20 cellular contexts compared by ENCODE assay signal in the genomic region with DNA sequence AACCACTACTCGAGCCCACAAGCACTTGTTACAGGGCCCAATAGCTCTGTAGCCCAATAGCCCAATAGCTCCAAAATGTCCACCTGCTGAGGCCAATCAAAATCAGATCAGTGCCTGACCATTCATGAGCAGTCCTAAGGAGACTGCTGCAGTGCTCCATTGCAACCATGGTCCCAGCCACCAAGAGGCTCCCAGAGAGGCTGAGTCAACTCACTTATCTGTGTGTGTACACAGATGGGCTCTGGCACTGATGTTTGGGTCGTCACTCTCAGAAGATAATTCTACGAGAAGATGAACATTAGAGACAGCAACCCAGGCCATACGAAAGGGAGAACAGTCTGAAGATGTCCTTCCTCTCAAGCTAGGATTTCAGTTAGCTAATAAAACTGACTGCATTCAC. TPM values are rescaled to one million over a fixed set of nuclear protein-coding genes. Genes with fewer than 3 reads are reported as not detected.
DNase-seq lines count a peak whose midpoint lies in the region; ATAC-seq, FAIRE-seq and TF ChIP-seq lines count a peak whose summit lies in the region.
"Had no signal": no experiment of that assay in that cellular context is flagged by ENCODE, and none has a peak within 500 bp of the region (broad histone marks: within the 10 kb centered on the region; RNA-seq: fewer than 3 reads in every experiment).

No MANE protein-coding gene starts in this region.

- H3K4me1 ChIP-seq in GM12878 (ENCODE audit: control insufficient read depth, insufficient read depth, low read length) = no peaks in the 10 kb centered on the region
- H3K4me1 ChIP-seq in esophagus muscularis mucosa = peaks cover 12 to 24% (median 20%) of the 10 kb centered on the region in 4 donors
- peaks cover 19% of the 10 kb centered on the region for H3K4me1 ChIP-seq in vagina

- H3K9me3 ChIP-seq in GM12878 (replicated peaks; ENCODE audit: control insufficient read depth, insufficient read depth, low read length) (no peaks in the 10 kb centered on the region), esophagus muscularis mucosa (no peaks in the 10 kb centered on the region), vagina (no peaks in the 10 kb centered on the region)
- H3K9me3 ChIP-seq: BLaER1 treated with 17β-estradiol and CSF1 and Interleukin-3, amounts not matched to agents 10 nM and 100 nM had no signal

- no peak overlapping the region for H3K4me3 ChIP-seq in GM12878
- H3K4me3 ChIP-seq in esophagus muscularis mucosa = no peak overlapping the region
- H3K4me3 ChIP-seq in vagina = no peak overlapping the region
- H3K4me3 ChIP-seq: BLaER1 treated with 17β-estradiol and CSF1 and Interleukin-3, amounts not matched to agents 10 nM and 100 nM had no signal

- in situ Hi-C loops in GM12878 (cut with MboI) = no loop called here

- SMC1A ChIA-PET in GM12878 (lab: Charles Lee; ENCODE audit: uncharacterized antibody, unreplicated experiment) = no interaction called here

- peak; percentile 12 for DNase-seq in NCI-H146 (lab: John Stamatoyannopoulos, UW)
- no peak for DNase-seq in NCI-H146 treated with DMSO at 0.1 percent for 48 hours (lab: John Stamatoyannopoulos, UW; ENCODE audit: unreplicated experiment)
- no peak for DNase-seq in GM12878 (ENCODE audit: low read depth, low spot score)
- DNase-seq in esophagus muscularis mucosa (ENCODE audit: extremely low spot score) = peak; percentile 31
- DNase-seq in vagina (ENCODE audit: extremely low spot score in 2 of 2) = peak; percentile 27 to 52
- DNase-seq in ecto neural progenitor cell (ENCODE audit: low spot score) = no peak
- DNase-seq: 8988T; Calu3; CD8-positive, alpha-beta T cell; GOT3; H7; IMR-90; KBM-7 had no signal

- TF ChIP-seq CTCF in GM12878 (IDR thresholded peaks at IDR 0.05 in 2 of 3, conservative IDR thresholded peaks at IDR 0.05 in 1 of 3; ENCODE audit: control insufficient read depth in 2 of 3, extremely low read depth in 1 of 3, insufficient read depth in 1 of 3, low read depth in 3 of 3, low read length in 3 of 3) = no peak
- TF ChIP-seq CTCF in esophagus muscularis mucosa (IDR thresholded peaks at IDR 0.05) = no peak
- TF ChIP-seq CTCF in vagina (IDR thresholded peaks at IDR 0.05) = no peak

- POLR2A ChIA-PET in GM12878 (lab: Charles Lee) = no interaction called here

- no peaks in the 10 kb centered on the region for H3K36me3 ChIP-seq in GM12878 (ENCODE audit: control insufficient read depth in 2 of 2, insufficient read depth in 2 of 2, low read length in 1 of 2)
- no peaks in the 10 kb centered on the region for H3K36me3 ChIP-seq in esophagus muscularis mucosa
- no peaks in the 10 kb centered on the region for H3K36me3 ChIP-seq in vagina
- H3K36me3 ChIP-seq: BLaER1 treated with 17β-estradiol and CSF1 and Interleukin-3, amounts not matched to agents 10 nM and 100 nM had no signal

- no peak for ATAC-seq in GM12878
- ATAC-seq in GM18520 (IDR thresholded peaks at IDR 0.05; ENCODE audit: unreplicated experiment) = no peak
- ATAC-seq in SK-N-SH treated with all-trans-retinoic acid at 6 μM for 48 hours = no peak
- ATAC-seq: CD8-positive, alpha-beta T cell had no signal

- intact Hi-C loops in GM12878 (cut with micrococcal nuclease; ENCODE audit: unreplicated experiment) (no loop called here), esophagus muscularis mucosa (cut with DNase I) (no loop called here), vagina (cut with DNase I) (no loop called here)

- BruUV-seq in GM12878 (replicated peaks; lab: Mats Ljungman, UMichigan) = no TSS peak

- FAIRE-seq in GM12878 (lab: Jason Lieb, UNC) = peak; percentile 44
- FAIRE-seq: G401.6, GM12892, GM18507 had no signal

- CTCF ChIA-PET in GM12878 (lab: Yijun Ruan, JAX) = interaction anchor here (1.6 kb wide), 1 partner anchor 12 kb away, joined by 5 read pairs; no protein-coding TSS in a partner anchor

- TF ChIP-seq EP300 in GM12878 (IDR thresholded peaks at IDR 0.05; ENCODE audit: borderline replicate concordance in 1 of 2, control insufficient read depth in 1 of 2, low read depth in 2 of 2, low read length in 2 of 2) = no peak
- TF ChIP-seq EP300 in esophagus muscularis mucosa (IDR thresholded peaks at IDR 0.05) = no peak

- WGBS in GM12878 (ENCODE audit: insufficient coverage, insufficient replicate concordance, low lambda C conversion rate, missing lambda C conversion rate) = 35% methylated on average over 4 of the region's 4 CpGs
- 90% methylated on average over 4 of the region's 4 CpGs for WGBS in esophagus muscularis mucosa

- TF ChIP-seq POLR2A in GM12878 (IDR thresholded peaks at IDR 0.05; ENCODE audit: low read depth, low read length) (no peak), esophagus muscularis mucosa (IDR thresholded peaks at IDR 0.05; ENCODE audit: low read depth) (no peak), vagina (IDR thresholded peaks at IDR 0.05) (no peak)

- H3K27ac ChIP-seq in GM12878 (ENCODE audit: control insufficient read depth, insufficient read depth) = no peak overlapping the region
- H3K27ac ChIP-seq in esophagus muscularis mucosa (replicated peaks in 1 of 4) = no peak overlapping the region
- no peak overlapping the region for H3K27ac ChIP-seq in vagina
- H3K27ac ChIP-seq: BLaER1 treated with 17β-estradiol and CSF1 and Interleukin-3, amounts not matched to agents 10 nM and 100 nM had no signal

- RAD21 ChIA-PET in GM12878 (lab: Charles Lee; ENCODE audit: unreplicated experiment) = no interaction called here

- no peak for TF ChIP-seq RAD21 in GM12878 (IDR thresholded peaks at IDR 0.05; ENCODE audit: insufficient read depth, low read depth, low read length)

- H3K27me3 ChIP-seq in GM12878 (replicated peaks in 1 of 2; ENCODE audit: control insufficient read depth in 2 of 2, insufficient read depth in 2 of 2, low read length in 1 of 2) (peaks cover 0 to 5% of the 10 kb centered on the region in 2 experiments; a peak in 2 of 4 replicates), esophagus muscularis mucosa (no peaks in the 10 kb centered on the region), vagina (no peaks in the 10 kb centered on the region)
- H3K27me3 ChIP-seq: BLaER1 treated with 17β-estradiol and CSF1 and Interleukin-3, amounts not matched to agents 10 nM and 100 nM had no signal

- H3K9ac ChIP-seq in GM12878 (ENCODE audit: control insufficient read depth, insufficient read depth, low read length) = no peak overlapping the region
- H3K9ac ChIP-seq: BLaER1 treated with 17β-estradiol and CSF1 and Interleukin-3, amounts not matched to agents 10 nM and 100 nM had no signal

- H4K20me1 ChIP-seq in GM12878 (ENCODE audit: control insufficient read depth, insufficient read depth) = no peaks in the 10 kb centered on the region
- H4K20me1 ChIP-seq: BLaER1 treated with 17β-estradiol and CSF1 and Interleukin-3, amounts not matched to agents 10 nM and 100 nM had no signal

- no peaks in the 10 kb centered on the region for H3K79me2 ChIP-seq in GM12878 (ENCODE audit: control insufficient read depth, insufficient read depth, low read length)

- no peak overlapping the region for H2AFZ ChIP-seq in GM12878 (ENCODE audit: control insufficient read depth, low read depth, low read length)

- no peak overlapping the region for H3K4me2 ChIP-seq in GM12878 (ENCODE audit: control insufficient read depth, insufficient read depth)
- H3K4me2 ChIP-seq: BLaER1 treated with 17β-estradiol and CSF1 and Interleukin-3, amounts not matched to agents 10 nM and 100 nM had no signal

TF ChIP-seq in GM12878, 131 proteins besides CTCF, POLR2A, EP300 and RAD21 (continues in another document):
- TF ChIP-seq IKZF2 (IDR thresholded peaks at IDR 0.05) = no peak
- no peak for TF ChIP-seq EGR1 (IDR thresholded peaks at IDR 0.05; ENCODE audit: borderline replicate concordance in 1 of 2, low read depth in 2 of 2, low read length in 2 of 2)

TF ChIP-seq in SK-N-SH treated with all-trans-retinoic acid at 6 μM for 48 hours, 23 proteins besides CTCF, POLR2A, EP300 and RAD21 (continues in another document):
- TF ChIP-seq, protein P1, sequence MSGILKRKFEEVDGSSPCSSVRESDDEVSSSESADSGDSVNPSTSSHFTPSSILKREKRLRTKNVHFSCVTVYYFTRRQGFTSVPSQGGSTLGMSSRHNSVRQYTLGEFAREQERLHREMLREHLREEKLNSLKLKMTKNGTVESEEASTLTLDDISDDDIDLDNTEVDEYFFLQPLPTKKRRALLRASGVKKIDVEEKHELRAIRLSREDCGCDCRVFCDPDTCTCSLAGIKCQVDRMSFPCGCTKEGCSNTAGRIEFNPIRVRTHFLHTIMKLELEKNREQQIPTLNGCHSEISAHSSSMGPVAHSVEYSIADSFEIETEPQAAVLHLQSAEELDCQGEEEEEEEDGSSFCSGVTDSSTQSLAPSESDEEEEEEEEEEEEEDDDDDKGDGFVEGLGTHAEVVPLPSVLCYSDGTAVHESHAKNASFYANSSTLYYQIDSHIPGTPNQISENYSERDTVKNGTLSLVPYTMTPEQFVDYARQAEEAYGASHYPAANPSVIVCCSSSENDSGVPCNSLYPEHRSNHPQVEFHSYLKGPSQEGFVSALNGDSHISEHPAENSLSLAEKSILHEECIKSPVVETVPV (CRISPR knock-in tag; IDR thresholded peaks at IDR 0.05) = no peak
- TF ChIP-seq ZNF8 (CRISPR knock-in tag; IDR thresholded peaks at IDR 0.05) (no peak), ESRRG (CRISPR knock-in tag; IDR thresholded peaks at IDR 0.05) (no peak), PPARA (CRISPR knock-in tag; IDR thresholded peaks at IDR 0.05; ENCODE audit: borderline replicate concordance) (no peak)

RNA-seq across cellular contexts. Expression of a gene that starts 38.2 kb away (rescaled TPM):
- not detected in 2 replicates for total RNA-seq in GM12878 (2013; cell fraction: nucleolus; rRNA removed)
- total RNA-seq in GM12878 (2014; rRNA removed) = not detected in 2 replicates
- not detected in 2 replicates for total RNA-seq in GM12878 (2014; rRNA removed; fragmentation: Illumina TruSeq; extraction: Trizol)
- total RNA-seq in GM12878 (2021) = not detected in 2 replicates
- polyA plus RNA-seq in GM12878 (2011; ENCODE audit: low read depth) = not detected
- polyA plus RNA-seq in GM12878 (2011; rRNA removed) = not detected in 2 replicates
- not detected in 2 replicates for polyA plus RNA-seq in GM12878 (2011; cell fraction: cytosol; rRNA removed)
- polyA plus RNA-seq in GM12878 (2011; cell fraction: nucleus; rRNA removed) = not detected in 2 replicates
- not detected in 2 replicates for polyA plus RNA-seq in GM12878 (2012)
- not detected in 2 replicates for polyA plus RNA-seq in GM12878 (2014; fragmentation: Illumina TruSeq; extraction: Trizol)
- polyA plus RNA-seq in GM12878 (2014; fragmentation: Nextera tagmentation; extraction: Ambion mirVana) = not detected
- not detected in 2 replicates for polyA plus RNA-seq in GM12878 (2014; rRNA removed)
- not detected for polyA plus RNA-seq in GM12878 (2016; fragmentation: Nextera tagmentation; extraction: Ambion mirVana)
- not detected in 2 replicates for polyA minus RNA-seq in GM12878 (2011; rRNA and poly(A)+ RNA removed)
- not detected in 2 replicates for polyA minus RNA-seq in GM12878 (2011; cell fraction: cytosol; rRNA and poly(A)+ RNA removed)
- polyA minus RNA-seq in GM12878 (2011; cell fraction: nucleus; rRNA and poly(A)+ RNA removed) = not detected in 2 replicates
- 1 to 10 TPM; 5.8 to 9.5 (median 7.4) TPM for total RNA-seq in esophagus muscularis mucosa
- total RNA-seq in vagina = 13.8 TPM
- total RNA-seq: B cell; Calu3; CD8-positive, alpha-beta T cell had no signal

Comparison
In these comparisons a context has a peak if more than half of its experiments do, and no peak if none do; other contexts are left out.
1. DNase-seq: peak in NCI-H146 (single experiment), esophagus muscularis mucosa (single experiment) and vagina (2 of 2); none in NCI-H146 treated with DMSO at 0.1 percent for 48 hours (single experiment), GM12878 (single experiment) and ecto neural progenitor cell (single experiment).
2. RNA of a gene that starts 38.2 kb away (total RNA-seq): 13.8 TPM in vagina (single experiment) and 5.8 to 9.5 TPM in esophagus muscularis mucosa; not detected in GM12878; every median in the first group is over 4 times any median in the second.